In the genomic region with DNA sequence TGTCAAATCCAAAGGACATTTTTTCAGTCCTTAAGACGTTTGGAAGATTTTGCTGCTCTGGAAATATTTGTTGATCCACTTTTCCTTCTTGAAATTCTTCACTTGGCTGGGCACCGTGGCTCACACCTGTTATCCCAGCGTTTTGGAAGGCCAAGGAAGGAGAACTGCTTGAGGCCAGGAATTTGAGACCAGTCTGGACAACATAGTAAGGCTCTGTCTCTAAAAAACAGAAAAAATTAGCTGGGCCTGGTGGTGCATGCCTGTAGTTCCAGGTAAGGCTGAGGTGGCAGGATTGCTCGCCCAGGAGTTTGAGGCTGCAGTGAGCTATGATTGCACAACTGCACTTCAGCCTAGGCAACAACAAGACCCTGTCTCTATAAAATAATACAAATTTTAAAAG, we compare ENCODE assay signal across 26 cellular contexts.
"Had no signal": no experiment of that assay in that cellular context is flagged by ENCODE, and none has a peak within 500 bp of the region (broad histone marks: within the 10 kb centered on the region; RNA-seq: fewer than 3 reads in every experiment).

No MANE protein-coding gene starts in this region.

- DNase-seq: dermis blood vessel endothelial cell; dorsolateral prefrontal cortex; effector CD4-positive, alpha-beta T cell; effector memory CD4-positive, alpha-beta T cell; erythroblast; esophagus squamous epithelium; foreskin fibroblast; foreskin melanocyte; gastrocnemius medialis; glutamatergic neuron; head of caudate nucleus; heart right ventricle; hippocampal formation; left cardiac atrium; left lung; left ventricle myocardium superior; lower lobe of right lung; mesenchymal stem cell; midbrain had no signal

- H3K36me3 ChIP-seq: esophagus squamous epithelium, gastrocnemius medialis, heart right ventricle, left lung, lower lobe of right lung had no signal

- FAIRE-seq: colon, endothelial cell of umbilical vein, islet of Langerhans, keratinocyte had no signal

- H3K27me3 ChIP-seq: dorsolateral prefrontal cortex, gastrocnemius medialis, heart right ventricle, left lung had no signal

- H3K4me3 ChIP-seq: coronary artery, dorsolateral prefrontal cortex, esophagus squamous epithelium, gastrocnemius medialis, heart right ventricle, left lung, lower lobe of right lung had no signal

- H3K9me3 ChIP-seq: esophagus squamous epithelium, gastrocnemius medialis, heart right ventricle, left lung, lower lobe of right lung had no signal

- H3K27ac ChIP-seq: coronary artery, dorsolateral prefrontal cortex, epithelial cell of prostate, esophagus squamous epithelium, gastrocnemius medialis, heart right ventricle, left lung, lower lobe of right lung had no signal

- ATAC-seq: esophagus mucosa, gastrocnemius medialis, left cardiac atrium, left lung, left ventricle myocardium superior had no signal

- H3K4me1 ChIP-seq: esophagus squamous epithelium, gastrocnemius medialis had no signal
